In genomic region chr2:31256611-31257382, GRCh38 we compare ENCODE assay signal across 11 cellular contexts. TPM values are rescaled to one million over a fixed set of nuclear protein-coding genes. Genes with fewer than 3 reads are reported as not detected.
DNase-seq lines count a peak whose midpoint lies in the region; ATAC-seq and TF ChIP-seq lines count a peak whose summit lies in the region.
"Had no signal": no experiment of that assay in that cellular context is flagged by ENCODE, and none has a peak within 500 bp of the region (broad histone marks: within the 10 kb centered on the region; RNA-seq: fewer than 3 reads in every experiment).

No MANE protein-coding gene starts in this region.

- H3K9me3 Mint-ChIP-seq in activated CD4-positive, alpha-beta T cell treated with anti-CD3 and anti-CD28 coated beads, Interleukin-2, amount 10 ng/mL, durations not matched to agents 24 days and 14 days = no peaks in the 10 kb centered on the region

- no peaks in the 10 kb centered on the region for H3K27me3 Mint-ChIP-seq in activated CD4-positive, alpha-beta T cell treated with anti-CD3 and anti-CD28 coated beads, Interleukin-2, amount 10 ng/mL, durations not matched to agents 24 days and 14 days

- peak overlapping the region in 45 of 59 donors; percentile 0 to 76 (median 39) for H3K27ac ChIP-seq in dorsolateral prefrontal cortex

- H3K27me3 ChIP-seq in dorsolateral prefrontal cortex = no peaks in the 10 kb centered on the region

- DNase-seq in DMS53 (lab: John Stamatoyannopoulos, UW) (peak; percentile 82), dorsolateral prefrontal cortex (no peak), GF-D8 (lab: John Stamatoyannopoulos, UW) (no peak)
- DNase-seq in activated CD8-positive, alpha-beta memory T cell treated with anti-CD3 and anti-CD28 coated beads, Interleukin-2, amount 50 U/mL, for 48 hours = no peak
- DNase-seq in activated CD4-positive, alpha-beta T cell treated with anti-CD3 and anti-CD28 coated beads, Interleukin-2, amount 10 ng/mL, durations not matched to agents 24 days and 14 days = no peak
- no peak for DNase-seq in activated CD4-positive, alpha-beta T cell treated with anti-CD3 and anti-CD28 coated beads, Interleukin-2, amount 50 U/mL, for 1 hour
- DNase-seq: activated naive CD4-positive, alpha-beta T cell; cortex of kidney had no signal

- no peak for TF ChIP-seq CTCF in dorsolateral prefrontal cortex (IDR thresholded peaks at IDR 0.05 in 54 of 56, conservative IDR thresholded peaks at IDR 0.05 in 2 of 56; ENCODE audit: low read depth in 1 of 56, partially characterized antibody in 56 of 56)

- peak; percentile 6 for ATAC-seq in GM21447 (IDR thresholded peaks at IDR 0.05; ENCODE audit: unreplicated experiment)
- ATAC-seq in HG03175 (IDR thresholded peaks at IDR 0.05; ENCODE audit: unreplicated experiment) = peak; percentile 17

- H3K4me1 Mint-ChIP-seq in activated CD4-positive, alpha-beta T cell treated with anti-CD3 and anti-CD28 coated beads, Interleukin-2, amount 10 ng/mL, durations not matched to agents 24 days and 14 days = no peaks in the 10 kb centered on the region

- intact Hi-C loops in dorsolateral prefrontal cortex (cut with DNase I) = loop anchor here in 1 of 2 donors (2.0 kb wide), 1 partner anchor 22 kb away; the partner anchor contains the start of gene EHD3
- intact Hi-C loops in activated CD4-positive, alpha-beta T cell treated with anti-CD3 and anti-CD28 coated beads, Interleukin-2, amount 10 ng/mL, durations not matched to agents 24 days and 14 days (cut with micrococcal nuclease) = no loop called here

- no peak overlapping the region for H3K4me3 ChIP-seq in dorsolateral prefrontal cortex

- no peaks in the 10 kb centered on the region for H3K36me3 Mint-ChIP-seq in activated CD4-positive, alpha-beta T cell treated with anti-CD3 and anti-CD28 coated beads, Interleukin-2, amount 10 ng/mL, durations not matched to agents 24 days and 14 days (ENCODE audit: low read depth)

- H3K4me3 Mint-ChIP-seq in activated CD4-positive, alpha-beta T cell treated with anti-CD3 and anti-CD28 coated beads, Interleukin-2, amount 10 ng/mL, durations not matched to agents 24 days and 14 days = no peak overlapping the region

- H3K27ac Mint-ChIP-seq in activated CD4-positive, alpha-beta T cell treated with anti-CD3 and anti-CD28 coated beads, Interleukin-2, amount 10 ng/mL, durations not matched to agents 24 days and 14 days = no peak overlapping the region

RNA-seq across cellular contexts. Expression of gene EHD3, which starts 22.8 kb away (rescaled TPM):
- 100 to 1,000 TPM in 46 of 120 experiments, 10 to 100 TPM in 74; 35.8 to 122 (median 93.2) TPM for total RNA-seq in dorsolateral prefrontal cortex
- total RNA-seq in activated CD4-positive, alpha-beta T cell treated with anti-CD3 and anti-CD28 coated beads, Interleukin-2, amount 10 ng/mL, durations not matched to agents 24 days and 14 days = 1.3 and 1.5 TPM in 2 replicates

RNA-seq across cellular contexts. Expression of gene CAPN14, which starts 39.5 kb away (rescaled TPM):
- 1 to 10 TPM in 85 of 120 experiments, under 1 TPM in 35; 0.26 to 3.4 (median 1.3) TPM for total RNA-seq in dorsolateral prefrontal cortex
- total RNA-seq in activated CD4-positive, alpha-beta T cell treated with anti-CD3 and anti-CD28 coated beads, Interleukin-2, amount 10 ng/mL, durations not matched to agents 24 days and 14 days = 0.07 and 0.12 TPM in 2 replicates
- total RNA-seq: myocyte had no signal

Comparison
In these comparisons a context has a peak if more than half of its experiments do, and no peak if none do; other contexts are left out.
1. RNA of gene EHD3, which starts 22.8 kb away (total RNA-seq): 35.8 to 122 TPM in dorsolateral prefrontal cortex; 1.3 to 1.5 TPM in activated CD4-positive, alpha-beta T cell treated with anti-CD3 and anti-CD28 coated beads, Interleukin-2, amount 10 ng/mL, durations not matched to agents 24 days and 14 days; every median in the first group is over 10 times any median in the second.